In the genomic region with DNA sequence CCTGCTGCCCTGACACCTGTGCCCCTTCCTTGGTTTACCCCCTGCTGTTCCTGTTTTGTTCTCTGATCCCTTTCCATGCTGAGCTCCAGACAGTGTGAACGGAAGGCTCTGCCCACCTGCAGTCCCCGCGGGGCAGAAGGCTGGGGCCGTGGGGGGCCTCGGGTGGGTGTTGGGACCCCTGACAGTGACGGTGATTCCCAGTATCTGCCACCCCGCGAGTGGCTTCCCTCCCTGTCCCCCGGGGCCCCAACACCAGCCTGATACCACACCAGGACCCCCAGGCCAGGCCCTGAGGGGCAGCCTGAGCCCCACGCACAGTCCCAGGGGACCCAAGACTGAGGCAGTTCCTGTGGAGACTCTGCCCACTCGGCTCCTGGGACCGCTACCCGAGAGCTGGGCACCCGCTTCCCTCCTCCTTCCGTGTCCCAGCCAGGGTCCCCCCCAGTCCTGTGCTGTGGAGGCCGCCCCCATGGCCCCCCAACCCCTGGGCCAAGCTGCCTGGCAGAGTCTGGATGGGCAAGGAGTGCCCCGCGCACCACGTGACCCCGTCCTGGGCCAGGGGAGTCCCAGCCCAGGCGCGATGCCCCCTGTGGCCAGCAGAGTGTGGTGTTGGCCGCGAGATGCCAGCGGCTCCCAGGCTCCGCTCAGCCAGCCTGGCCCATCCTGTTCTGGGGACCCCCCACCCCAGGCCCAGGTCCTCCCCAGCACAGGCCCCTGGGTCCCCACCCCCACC, we compare ENCODE assay signal across 1 cellular context.
A peak's percentile ranks its signal among the peaks of the same experiment; 100 is the strongest.
TF ChIP-seq lines count a peak whose summit lies in the region.

No MANE protein-coding gene starts in this region.

TF ChIP-seq in GM12878, 131 proteins besides CTCF, POLR2A, EP300 and RAD21:
- TF ChIP-seq, protein P1, sequence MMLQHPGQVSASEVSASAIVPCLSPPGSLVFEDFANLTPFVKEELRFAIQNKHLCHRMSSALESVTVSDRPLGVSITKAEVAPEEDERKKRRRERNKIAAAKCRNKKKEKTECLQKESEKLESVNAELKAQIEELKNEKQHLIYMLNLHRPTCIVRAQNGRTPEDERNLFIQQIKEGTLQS (IDR thresholded peaks at IDR 0.05; ENCODE audit: borderline replicate concordance, extremely low read depth, low read depth, low read length): peak; percentile 45; the same call in 1 of the 2 replicates
- TF ChIP-seq, protein P2, sequence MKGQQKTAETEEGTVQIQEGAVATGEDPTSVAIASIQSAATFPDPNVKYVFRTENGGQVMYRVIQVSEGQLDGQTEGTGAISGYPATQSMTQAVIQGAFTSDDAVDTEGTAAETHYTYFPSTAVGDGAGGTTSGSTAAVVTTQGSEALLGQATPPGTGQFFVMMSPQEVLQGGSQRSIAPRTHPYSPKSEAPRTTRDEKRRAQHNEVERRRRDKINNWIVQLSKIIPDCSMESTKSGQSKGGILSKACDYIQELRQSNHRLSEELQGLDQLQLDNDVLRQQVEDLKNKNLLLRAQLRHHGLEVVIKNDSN (IDR thresholded peaks at IDR 0.05; ENCODE audit: borderline replicate concordance, extremely low read length, insufficient read depth, low read depth, low read length): peak; percentile 91
- TF ChIP-seq, protein P3, sequence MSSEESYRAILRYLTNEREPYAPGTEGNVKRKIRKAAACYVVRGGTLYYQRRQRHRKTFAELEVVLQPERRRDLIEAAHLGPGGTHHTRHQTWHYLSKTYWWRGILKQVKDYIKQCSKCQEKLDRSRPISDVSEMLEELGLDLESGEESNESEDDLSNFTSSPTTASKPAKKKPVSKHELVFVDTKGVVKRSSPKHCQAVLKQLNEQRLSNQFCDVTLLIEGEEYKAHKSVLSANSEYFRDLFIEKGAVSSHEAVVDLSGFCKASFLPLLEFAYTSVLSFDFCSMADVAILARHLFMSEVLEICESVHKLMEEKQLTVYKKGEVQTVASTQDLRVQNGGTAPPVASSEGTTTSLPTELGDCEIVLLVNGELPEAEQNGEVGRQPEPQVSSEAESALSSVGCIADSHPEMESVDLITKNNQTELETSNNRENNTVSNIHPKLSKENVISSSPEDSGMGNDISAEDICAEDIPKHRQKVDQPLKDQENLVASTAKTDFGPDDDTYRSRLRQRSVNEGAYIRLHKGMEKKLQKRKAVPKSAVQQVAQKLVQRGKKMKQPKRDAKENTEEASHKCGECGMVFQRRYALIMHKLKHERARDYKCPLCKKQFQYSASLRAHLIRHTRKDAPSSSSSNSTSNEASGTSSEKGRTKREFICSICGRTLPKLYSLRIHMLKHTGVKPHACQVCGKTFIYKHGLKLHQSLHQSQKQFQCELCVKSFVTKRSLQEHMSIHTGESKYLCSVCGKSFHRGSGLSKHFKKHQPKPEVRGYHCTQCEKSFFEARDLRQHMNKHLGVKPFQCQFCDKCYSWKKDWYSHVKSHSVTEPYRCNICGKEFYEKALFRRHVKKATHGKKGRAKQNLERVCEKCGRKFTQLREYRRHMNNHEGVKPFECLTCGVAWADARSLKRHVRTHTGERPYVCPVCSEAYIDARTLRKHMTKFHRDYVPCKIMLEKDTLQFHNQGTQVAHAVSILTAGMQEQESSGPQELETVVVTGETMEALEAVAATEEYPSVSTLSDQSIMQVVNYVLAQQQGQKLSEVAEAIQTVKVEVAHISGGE (CRISPR knock-in tag; IDR thresholded peaks at IDR 0.05): no peak
- TF ChIP-seq NR2C2 (IDR thresholded peaks at IDR 0.05; ENCODE audit: borderline replicate concordance, control insufficient read depth, insufficient read length, low read depth): no peak
